33 cellular contexts compared by ENCODE assay signal in genomic region chr20:20604357-20604756, GRCh38.
"Had no signal": no experiment of that assay in that cellular context is flagged by ENCODE, and none has a peak within 500 bp of the region (broad histone marks: within the 10 kb centered on the region; RNA-seq: fewer than 3 reads in every experiment).

No MANE protein-coding gene starts in this region.

- H3K27me3 Mint-ChIP-seq: activated CD4-positive, alpha-beta T cell treated with anti-CD3 and anti-CD28 coated beads, Interleukin-2, amount 10 ng/mL, durations not matched to agents 24 days and 14 days; activated CD8-positive, alpha-beta T cell treated with anti-CD3 and anti-CD28 coated beads for 36 hours; activated naive CD8-positive, alpha-beta T cell treated with anti-CD3 and anti-CD28 coated beads for 36 hours; activated T-helper 17 cell treated with anti-CD3 and anti-CD28 coated beads, Interleukin-2, amount 50 U/mL, for 72 hours had no signal

- H3K9me3 Mint-ChIP-seq: activated CD4-positive, alpha-beta T cell treated with anti-CD3 and anti-CD28 coated beads, Interleukin-2, amount 10 ng/mL, durations not matched to agents 24 days and 14 days; activated CD8-positive, alpha-beta T cell treated with anti-CD3 and anti-CD28 coated beads for 36 hours; activated naive CD8-positive, alpha-beta T cell treated with anti-CD3 and anti-CD28 coated beads for 36 hours; activated T-cell treated with anti-CD3 and anti-CD28 coated beads, Interleukin-2, amount 50 U/mL, for 72 hours; activated T-helper 17 cell treated with anti-CD3 and anti-CD28 coated beads, Interleukin-2, amount 50 U/mL, for 72 hours; T-helper 1 cell treated with Interleukin-12 subunit alpha and Interleukin-12 subunit beta and Interleukin-4 antibody, amounts not matched to agents 30 μg/mL and 1 μg/mL, for 36 hours; T-helper 2 cell treated with Interferon-gamma antibody and Interleukin-4, amounts not matched to agents 5 μg/mL and 100 μg/mL, for 36 hours had no signal

- H3K27ac ChIP-seq: brain microvascular endothelial cell, cardiac muscle cell, KMS-11, SJSA1 had no signal

- ATAC-seq: activated CD8-positive, alpha-beta T cell treated with anti-CD3 and anti-CD28 coated beads for 36 hours; activated T-cell treated with anti-CD3 and anti-CD28 coated beads, Interleukin-2, amount 50 U/mL, for 72 hours; activated T-helper 17 cell treated with anti-CD3 and anti-CD28 coated beads, Interleukin-2, amount 50 U/mL, for 72 hours; PC-3 had no signal

- H3K9me3 ChIP-seq: Peyer's patch, SJSA1, SK-N-SH had no signal

- H3K4me1 Mint-ChIP-seq: activated naive CD8-positive, alpha-beta T cell treated with anti-CD3 and anti-CD28 coated beads for 36 hours; activated T-helper 17 cell treated with anti-CD3 and anti-CD28 coated beads, Interleukin-2, amount 50 U/mL, for 72 hours had no signal

- H3K4me3 ChIP-seq: cardiac muscle cell, Peyer's patch, SJSA1 had no signal

- H3K36me3 ChIP-seq: brain microvascular endothelial cell, SJSA1 had no signal

- H3K4me3 Mint-ChIP-seq: activated CD4-positive, alpha-beta T cell treated with anti-CD3 and anti-CD28 coated beads, Interleukin-2, amount 10 ng/mL, durations not matched to agents 24 days and 14 days; activated CD8-positive, alpha-beta T cell treated with anti-CD3 and anti-CD28 coated beads for 36 hours; activated naive CD8-positive, alpha-beta T cell treated with anti-CD3 and anti-CD28 coated beads for 36 hours; activated T-cell treated with anti-CD3 and anti-CD28 coated beads, Interleukin-2, amount 50 U/mL, for 72 hours; activated T-helper 17 cell treated with anti-CD3 and anti-CD28 coated beads, Interleukin-2, amount 50 U/mL, for 72 hours; T-helper 1 cell treated with Interleukin-12 subunit alpha and Interleukin-12 subunit beta and Interleukin-4 antibody, amounts not matched to agents 30 μg/mL and 1 μg/mL, for 36 hours; T-helper 2 cell treated with Interferon-gamma antibody and Interleukin-4, amounts not matched to agents 5 μg/mL and 100 μg/mL, for 36 hours had no signal

- H3K27me3 ChIP-seq: brain microvascular endothelial cell, cardiac muscle cell, Peyer's patch, SJSA1 had no signal

- H3K4me1 ChIP-seq: Peyer's patch, SJSA1 had no signal

- H3K27ac Mint-ChIP-seq: activated CD4-positive, alpha-beta T cell treated with anti-CD3 and anti-CD28 coated beads, Interleukin-2, amount 10 ng/mL, durations not matched to agents 24 days and 14 days; activated CD8-positive, alpha-beta T cell treated with anti-CD3 and anti-CD28 coated beads for 36 hours; activated naive CD8-positive, alpha-beta T cell treated with anti-CD3 and anti-CD28 coated beads for 36 hours; activated T-cell treated with anti-CD3 and anti-CD28 coated beads, Interleukin-2, amount 50 U/mL, for 72 hours; activated T-helper 17 cell treated with anti-CD3 and anti-CD28 coated beads, Interleukin-2, amount 50 U/mL, for 72 hours; T-helper 1 cell treated with Interleukin-12 subunit alpha and Interleukin-12 subunit beta and Interleukin-4 antibody, amounts not matched to agents 30 μg/mL and 1 μg/mL, for 36 hours; T-helper 2 cell treated with Interferon-gamma antibody and Interleukin-4, amounts not matched to agents 5 μg/mL and 100 μg/mL, for 36 hours had no signal

- DNase-seq: activated CD4-positive, alpha-beta T cell treated with anti-CD3 and anti-CD28 coated beads for 1 hour; activated CD4-positive, alpha-beta T cell treated with anti-CD3 and anti-CD28 coated beads, Interleukin-2, amount 50 U/mL, for 4 hours; activated CD4-positive, CD25-positive, alpha-beta regulatory T cell; activated CD8-positive, alpha-beta T cell treated with anti-CD3 and anti-CD28 coated beads for 36 hours; activated effector memory CD4-positive, alpha-beta T cell treated with anti-CD3 and anti-CD28 coated beads, Interleukin-2, amount 50 U/mL, for 16 hours; activated naive CD4-positive, alpha-beta T cell; activated naive CD4-positive, alpha-beta T cell treated with anti-CD3 and anti-CD28 coated beads, Interleukin-2, amount 50 U/mL, for 16 hours; activated naive CD8-positive, alpha-beta T cell treated with anti-CD3 and anti-CD28 coated beads for 36 hours; activated T-cell treated with anti-CD3 and anti-CD28 coated beads, Interleukin-2, amount 50 U/mL, for 1 hour; activated T-cell treated with anti-CD3 and anti-CD28 coated beads, Interleukin-2, amount 50 U/mL, for 72 hours; amniotic stem cell; aorta; brain microvascular endothelial cell; NCI-H1092 treated with DMSO at 0.1 percent for 48 hours; NCI-H1417; NCI-H146; NCI-H187; NCI-H2081; NCI-H345; NCI-H524 treated with DMSO at 0.1 percent for 48 hours; NK-92 treated with Interleukin-12 subunit alpha and Interleukin-12 subunit beta, amount 100 ng/mL, for 24 hours; PC-3; Peyer's patch; RPMI8226; SHP77 treated with DMSO at 0.1 percent for 48 hours; SK-N-SH had no signal
